Comparison of ENCODE assay signal across 9 cellular contexts in genomic region chr19:17512574-17512939, GRCh38. TPM values are rescaled to one million over a fixed set of nuclear protein-coding genes. Genes with fewer than 3 reads are reported as not detected.
DNase-seq lines count a peak whose midpoint lies in the region; ATAC-seq, FAIRE-seq and TF ChIP-seq lines count a peak whose summit lies in the region.
"Had no signal": no experiment of that assay in that cellular context is flagged by ENCODE, and none has a peak within 500 bp of the region (broad histone marks: within the 10 kb centered on the region; RNA-seq: fewer than 3 reads in every experiment).

No MANE protein-coding gene starts in this region.

- no peak for DNase-seq in HCT116 (ENCODE audit: low read depth, low spot score)
- no peak for DNase-seq in WERI-Rb-1
- DNase-seq in right cardiac atrium: peak in 1 of 3 donors; percentile 57
- no peak for DNase-seq in smooth muscle cell (lab: John Stamatoyannopoulos, UW; ENCODE audit: unreplicated experiment)
- no peak for DNase-seq in effector CD4-positive, alpha-beta T cell
- DNase-seq in occipital lobe (lab: John Stamatoyannopoulos, UW): no peak
- DNase-seq in AG08395 (ENCODE audit: low spot score): no peak
- no peak for DNase-seq in urothelium cell line (ENCODE audit: low spot score)

- TF ChIP-seq CTCF in HCT116 (IDR thresholded peaks at IDR 0.05 in 2 of 3, conservative IDR thresholded peaks at IDR 0.05 in 1 of 3; ENCODE audit: borderline replicate concordance in 1 of 3, insufficient read depth in 1 of 3, low read depth in 2 of 3, low read length in 2 of 3) (no peak), WERI-Rb-1 (IDR thresholded peaks at IDR 0.05; ENCODE audit: low read depth, low read length) (no peak), smooth muscle cell (IDR thresholded peaks at IDR 0.05; ENCODE audit: borderline replicate concordance, insufficient read depth, poor library complexity, severe bottlenecking) (no peak)

- intact Hi-C loops in HCT116 (cut with micrococcal nuclease) (loop anchor here (1.0 to 5.0 kb wide), 3 partner anchors 43 to 265 kb away; partner anchors contain the start of gene COLGALT1), right cardiac atrium (cut with DNase I) (no loop called here)

- H3K79me2 ChIP-seq in HCT116 (ENCODE audit: insufficient read depth, low read length): peaks cover 37% of the 10 kb centered on the region
- H3K79me2 ChIP-seq in smooth muscle cell (ENCODE audit: low read depth): peaks cover 30% of the 10 kb centered on the region

- H3F3A ChIP-seq in smooth muscle cell (ENCODE audit: low read depth): peaks cover 7% of the 10 kb centered on the region

- FAIRE-seq in urothelium cell line (lab: Jason Lieb, UNC): no peak
- FAIRE-seq: islet of Langerhans had no signal

- H3K4me3 ChIP-seq in HCT116 (replicated peaks in 1 of 2; ENCODE audit: low read depth in 1 of 2, low read length in 2 of 2) (peak overlapping the region; percentile 87 to 99), WERI-Rb-1 (ENCODE audit: low read depth, low read length) (peak overlapping the region; percentile 88), right cardiac atrium (ENCODE audit: low read length) (peak overlapping the region; percentile 77), smooth muscle cell (peak overlapping the region; percentile 63)

- RAD21 ChIA-PET in HCT116 (lab: Charles Lee; ENCODE audit: low non-redundant PET in 1 of 2, low total read pairs in 2 of 2, uncharacterized antibody in 2 of 2, unreplicated experiment in 2 of 2): no interaction called here

- H3K36me3 ChIP-seq in HCT116 (ENCODE audit: control insufficient read depth in 1 of 2, insufficient read depth in 2 of 2, low read length in 2 of 2) (peaks cover 0 to 5% of the 10 kb centered on the region in 2 experiments; a peak in 1 of 4 replicates), WERI-Rb-1 (peaks cover 16% of the 10 kb centered on the region), smooth muscle cell (ENCODE audit: low read depth) (peaks cover 4% of the 10 kb centered on the region)

- POLR2A ChIA-PET in HCT116 (lab: Charles Lee): no interaction called here

- H3K4me1 ChIP-seq in HCT116 (ENCODE audit: control insufficient read depth in 1 of 2, insufficient read depth in 2 of 2, low read length in 2 of 2) (peaks cover 45 to 66% of the 10 kb centered on the region in 2 experiments), right cardiac atrium (ENCODE audit: control insufficient read depth, insufficient read depth, low read length) (peaks cover 7% of the 10 kb centered on the region), smooth muscle cell (ENCODE audit: low read depth) (peaks cover 15% of the 10 kb centered on the region)

- H3K27ac ChIP-seq in HCT116 (ENCODE audit: low read depth, low read length): peak overlapping the region; percentile 100
- H3K27ac ChIP-seq in WERI-Rb-1: peak overlapping the region; percentile 98
- peak overlapping the region; percentile 92 for H3K27ac ChIP-seq in right cardiac atrium (ENCODE audit: low read length)
- H3K27ac ChIP-seq in smooth muscle cell (ENCODE audit: low read depth): peak overlapping the region; percentile 88

- WGBS in right cardiac atrium: 51% methylated on average over 9 of the region's 9 CpGs
- 71% methylated on average over 9 of the region's 9 CpGs for WGBS in smooth muscle cell (ENCODE audit: low lambda C conversion rate)

- no peaks in the 10 kb centered on the region for H3K27me3 ChIP-seq in HCT116 (ENCODE audit: insufficient read depth, low read length)
- no peaks in the 10 kb centered on the region for H3K27me3 ChIP-seq in WERI-Rb-1 (ENCODE audit: insufficient read depth, low read depth, severe bottlenecking)
- no peaks in the 10 kb centered on the region for H3K27me3 ChIP-seq in right cardiac atrium (ENCODE audit: control insufficient read depth, insufficient read depth)
- H3K27me3 ChIP-seq in smooth muscle cell (ENCODE audit: low read depth): no peaks in the 10 kb centered on the region

- H3K9me2 ChIP-seq in HCT116 (ENCODE audit: insufficient read depth): no peaks in the 10 kb centered on the region

- CTCF ChIA-PET in HCT116 (lab: Charles Lee): interaction anchor here (0.5 kb wide), 1 partner anchor 82 kb away, joined by 3 read pairs; no protein-coding TSS in a partner anchor

- no peak for TF ChIP-seq RAD21 in HCT116 (IDR thresholded peaks at IDR 0.05; ENCODE audit: low read depth)

- H2AFZ ChIP-seq in HCT116 (ENCODE audit: low read depth, low read length, poor library complexity, severe bottlenecking): no peak overlapping the region
- no peak overlapping the region for H2AFZ ChIP-seq in smooth muscle cell (ENCODE audit: low read depth)

- peak overlapping the region; percentile 97 for H3K9ac ChIP-seq in HCT116 (ENCODE audit: low read length)
- H3K9ac ChIP-seq in smooth muscle cell (ENCODE audit: low read depth): peak overlapping the region; percentile 80

- BruUV-seq in HCT116 (replicated peaks; lab: Mats Ljungman, UMichigan): TSS peak; percentile 18

- H3K9me3 ChIP-seq in HCT116 (ENCODE audit: control insufficient read depth in 1 of 2, insufficient read depth in 1 of 2, low read depth in 1 of 2, low read length in 2 of 2): peaks cover 0 to 6% of the 10 kb centered on the region in 2 experiments; a peak in 1 of 4 replicates
- peaks cover 7% of the 10 kb centered on the region for H3K9me3 ChIP-seq in WERI-Rb-1 (ENCODE audit: severe bottlenecking)
- H3K9me3 ChIP-seq in right cardiac atrium (ENCODE audit: control insufficient read depth, low read length): peaks cover under 1% of the 10 kb centered on the region
- peaks cover 3% of the 10 kb centered on the region for H3K9me3 ChIP-seq in smooth muscle cell (replicated peaks; ENCODE audit: low read depth)

- H4K20me1 ChIP-seq in HCT116 (ENCODE audit: insufficient read depth) (no peaks in the 10 kb centered on the region), smooth muscle cell (ENCODE audit: low read depth) (peaks cover 15% of the 10 kb centered on the region)

- ATAC-seq in HCT116 (no peak), right cardiac atrium (no peak)

- H3K4me2 ChIP-seq in HCT116 (ENCODE audit: low read length) (peak overlapping the region; percentile 95), smooth muscle cell (peak overlapping the region; percentile 95)

- no peak for TF ChIP-seq POLR2A in HCT116 (IDR thresholded peaks at IDR 0.05; ENCODE audit: borderline replicate concordance, extremely low read depth, insufficient read depth, insufficient read length)

TF ChIP-seq in HCT116, 20 proteins besides CTCF, POLR2A, EP300 and RAD21:
- TF ChIP-seq ATF3 (IDR thresholded peaks at IDR 0.05) (no peak), EGR1 (IDR thresholded peaks at IDR 0.05; ENCODE audit: low read depth) (no peak)

RNA-seq across cellular contexts. Expression of gene PGLS, which starts 1.1 kb away (rescaled TPM):
- total RNA-seq in HCT116 (2021; ENCODE audit: unreplicated experiment): 68.5 TPM
- polyA plus RNA-seq in HCT116 (2012): 43.1 and 53.5 TPM in 2 replicates
- 10 to 100 TPM; 28.1 to 32.3 (median 30.1) TPM for total RNA-seq in right cardiac atrium
- 33.4 TPM for polyA plus RNA-seq in right cardiac atrium
- total RNA-seq in smooth muscle cell: 47.1 and 57.1 TPM in 2 replicates
- 77.1 and 92.4 TPM in 2 replicates for polyA plus RNA-seq in smooth muscle cell
- total RNA-seq in occipital lobe: 36.3 TPM

RNA-seq across cellular contexts. Expression of gene SLC27A1, which starts 42.2 kb away (rescaled TPM):
- 22.5 TPM for total RNA-seq in HCT116 (2021; ENCODE audit: unreplicated experiment)
- 24.3 and 24.5 TPM in 2 replicates for polyA plus RNA-seq in HCT116 (2012)
- total RNA-seq in right cardiac atrium: 10 to 100 TPM; 28.2 to 63.6 (median 42.9) TPM
- 36.8 TPM for polyA plus RNA-seq in right cardiac atrium
- total RNA-seq in smooth muscle cell: 6.8 and 9.7 TPM in 2 replicates
- 11.5 and 11.6 TPM in 2 replicates for polyA plus RNA-seq in smooth muscle cell
- 14.2 TPM for total RNA-seq in occipital lobe

RNA-seq across cellular contexts. Expression of gene COLGALT1, which starts 42.9 kb away (rescaled TPM):
- total RNA-seq in HCT116 (2021; ENCODE audit: unreplicated experiment) (86.0 TPM), right cardiac atrium (10 to 100 TPM; 25.1 to 36.3 (median 35.1) TPM), smooth muscle cell (126 and 129 TPM in 2 replicates), occipital lobe (20.7 TPM)
- polyA plus RNA-seq in HCT116 (2012): 64.8 and 67.6 TPM in 2 replicates
- polyA plus RNA-seq in right cardiac atrium (19.0 TPM), smooth muscle cell (124 and 151 TPM in 2 replicates)

RNA-seq across cellular contexts. Expression of gene NXNL1, which starts 51.8 kb away (rescaled TPM):
- total RNA-seq in HCT116 (2021; ENCODE audit: unreplicated experiment) (not detected), right cardiac atrium (under 1 TPM in 2 of 4 donors, not detected in 2; 0.29 to 0.45 TPM), smooth muscle cell (0.45 TPM in 1 of 2 replicates, not detected in the other), occipital lobe (not detected)
- not detected in 2 replicates for polyA plus RNA-seq in HCT116 (2012)
- polyA plus RNA-seq in right cardiac atrium (0.63 TPM), smooth muscle cell (not detected in 2 replicates)
